8 cellular contexts compared by ENCODE assay signal in genomic region chr3:170869645-170870593, GRCh38. TPM values are rescaled to one million over a fixed set of nuclear protein-coding genes. Genes with fewer than 3 reads are reported as not detected.
A peak's percentile ranks its signal among the peaks of the same experiment; 100 is the strongest.
DNase-seq lines count a peak whose midpoint lies in the region; TF ChIP-seq lines count a peak whose summit lies in the region.

RPL22L1 (minus strand) TSS chr3:170870195; CDS start chr3:170870167, 28 bp downstream.

- H3K27me3 Mint-ChIP-seq in activated naive CD4-positive, alpha-beta T cell treated with anti-CD3 and anti-CD28 coated beads for 36 hours (ENCODE audit: low read depth), result no peaks in the 10 kb centered on the region
- no peaks in the 10 kb centered on the region for H3K27me3 Mint-ChIP-seq in type B pancreatic cell

- peak within 1 kb of the TSS; percentile 94 for H3K4me3 Mint-ChIP-seq in activated naive CD4-positive, alpha-beta T cell treated with anti-CD3 and anti-CD28 coated beads for 36 hours
- peak within 1 kb of the TSS; percentile 98 for H3K4me3 Mint-ChIP-seq in type B pancreatic cell

- no peaks in the 10 kb centered on the region for H3K79me2 ChIP-seq in parathyroid adenoma

- H3K9me3 ChIP-seq in HEK293 (ENCODE audit: control insufficient read depth, insufficient read depth, low read depth, low read length) (no peaks in the 10 kb centered on the region), NT2/D1 (ENCODE audit: insufficient read depth, low read length) (no peaks in the 10 kb centered on the region), parathyroid adenoma (ENCODE audit: control insufficient read depth, low read length) (no peaks in the 10 kb centered on the region)

- H3K27ac ChIP-seq in HEK293 (ENCODE audit: extremely low read depth, low read depth, low read length), result peak within 1 kb of the TSS; percentile 85
- peak within 1 kb of the TSS; percentile 85 for H3K27ac ChIP-seq in parathyroid adenoma

- H3K27me3 ChIP-seq in NT2/D1 (ENCODE audit: insufficient read depth, insufficient read length) (no peaks in the 10 kb centered on the region), parathyroid adenoma (ENCODE audit: control insufficient read depth, insufficient read depth, low read length) (no peaks in the 10 kb centered on the region)

- intact Hi-C loops in activated naive CD4-positive, alpha-beta T cell treated with anti-CD3 and anti-CD28 coated beads for 36 hours (cut with micrococcal nuclease), result loop anchor here (1.0 to 10.0 kb wide), 9 partner anchors 13 to 1880 kb away; partner anchors contain the start of genes ECT2, EIF5A2, PRKCI and SKIL

- H2AFZ ChIP-seq in parathyroid adenoma, result peak within 1 kb of the TSS; percentile 96

- CTCF ChIA-PET in HEK293 (lab: Yijun Ruan, JAX), result interaction anchor here (0.5 to 0.7 kb wide), 3 partner anchors 22 to 637 kb away, joined by 4 to 5 read pairs (median 4); no protein-coding TSS in a partner anchor
- CTCF ChIA-PET in activated naive CD4-positive, alpha-beta T cell treated with anti-CD3 and anti-CD28 coated beads for 36 hours (lab: Charles Lee), result interaction anchor here (1.4 kb wide), 1 partner anchor 38 kb away, joined by 4 read pairs; the partner anchor contains the start of gene EIF5A2

- TF ChIP-seq CTCF in HEK293 (tag by site-specific recombination; IDR thresholded peaks at IDR 0.05), result no peak
- no peak for TF ChIP-seq CTCF in parathyroid adenoma (IDR thresholded peaks at IDR 0.05)
- peak; percentile 36 for TF ChIP-seq CTCF in type B pancreatic cell (conservative IDR thresholded peaks at IDR 0.05)

- peak within 1 kb of the TSS; percentile 98 for H3K27ac Mint-ChIP-seq in activated naive CD4-positive, alpha-beta T cell treated with anti-CD3 and anti-CD28 coated beads for 36 hours
- H3K27ac Mint-ChIP-seq in type B pancreatic cell, result peak within 1 kb of the TSS; percentile 99

- POLR2A ChIA-PET in HEK293 (lab: Yijun Ruan, JAX), result interaction anchor here (0.6 to 1.3 kb wide), 10 partner anchors 14 to 374 kb away, joined by 3 to 8 read pairs (median 3); partner anchors contain the start of gene EIF5A2

- no peaks in the 10 kb centered on the region for H3K9me3 Mint-ChIP-seq in activated naive CD4-positive, alpha-beta T cell treated with anti-CD3 and anti-CD28 coated beads for 36 hours
- peaks cover under 1% of the 10 kb centered on the region for H3K9me3 Mint-ChIP-seq in type B pancreatic cell

- peak within 1 kb of the TSS; percentile 100 for H3K9ac ChIP-seq in NT2/D1 (ENCODE audit: insufficient read length, low read depth)
- no peak within 1 kb of the TSS for H3K9ac ChIP-seq in parathyroid adenoma

- H3K36me3 Mint-ChIP-seq in activated naive CD4-positive, alpha-beta T cell treated with anti-CD3 and anti-CD28 coated beads for 36 hours (ENCODE audit: low read depth), result peaks cover 31% of the 10 kb centered on the region
- H3K36me3 Mint-ChIP-seq in type B pancreatic cell, result peaks cover 26% of the 10 kb centered on the region

- peaks cover 14% of the 10 kb centered on the region for H3K4me1 Mint-ChIP-seq in activated naive CD4-positive, alpha-beta T cell treated with anti-CD3 and anti-CD28 coated beads for 36 hours (ENCODE audit: low read depth)
- peaks cover 22% of the 10 kb centered on the region for H3K4me1 Mint-ChIP-seq in type B pancreatic cell (ENCODE audit: unreplicated experiment)

- H3K4me1 ChIP-seq in HEK293 (ENCODE audit: control insufficient read depth, insufficient read depth, low read length), result no peaks in the 10 kb centered on the region
- no peaks in the 10 kb centered on the region for H3K4me1 ChIP-seq in NT2/D1 (ENCODE audit: insufficient read depth, insufficient read length)
- no peaks in the 10 kb centered on the region for H3K4me1 ChIP-seq in parathyroid adenoma

- DNase-seq in GM04503 (ENCODE audit: low read depth) (peak; percentile 80), NT2/D1 (ENCODE audit: low read depth, low spot score) (peak; percentile 88), glomerular visceral epithelial cell (ENCODE audit: extremely low spot score) (peak; percentile 97), type B pancreatic cell (ENCODE audit: extremely low spot score, unreplicated experiment) (peak; percentile 94), DMS 273 treated with DMSO at 0.1 percent for 48 hours (lab: John Stamatoyannopoulos, UW) (no peak)
- DNase-seq in activated naive CD4-positive, alpha-beta T cell treated with anti-CD3 and anti-CD28 coated beads for 36 hours, result peak; percentile 95

- H3K36me3 ChIP-seq in HEK293 (ENCODE audit: control insufficient read depth in 2 of 2, insufficient read depth in 1 of 2, low read length in 2 of 2) (peaks cover 0 to 37% of the 10 kb centered on the region in 2 experiments; a peak in 2 of 3 replicates), NT2/D1 (ENCODE audit: insufficient read depth, insufficient read length, low read length) (peaks cover 47% of the 10 kb centered on the region), parathyroid adenoma (ENCODE audit: control insufficient read depth, insufficient read depth, low read length) (no peaks in the 10 kb centered on the region)

- H3K4me2 ChIP-seq in parathyroid adenoma (ENCODE audit: low read length), result peak within 1 kb of the TSS; percentile 97

- H3K4me3 ChIP-seq in HEK293 (ENCODE audit: low read depth, low read length), result peak within 1 kb of the TSS; percentile 92
- H3K4me3 ChIP-seq in NT2/D1 (ENCODE audit: insufficient read length, low read depth), result peak within 1 kb of the TSS; percentile 99
- H3K4me3 ChIP-seq in parathyroid adenoma (ENCODE audit: low read depth, low read length), result peak within 1 kb of the TSS; percentile 91

TF ChIP-seq in HEK293, 187 proteins besides CTCF, POLR2A, EP300 and RAD21 (continues in another document):
- TF ChIP-seq ZNF302 (tag by site-specific recombination; IDR thresholded peaks at IDR 0.05; ENCODE audit: low read depth) (no peak), ZNF701 (tag by site-specific recombination; IDR thresholded peaks at IDR 0.05) (no peak), IKZF3 (tag by site-specific recombination; IDR thresholded peaks at IDR 0.05) (peak; percentile 66), ZNF561 (tag by site-specific recombination; IDR thresholded peaks at IDR 0.05; ENCODE audit: borderline replicate concordance) (no peak), ZNF280D (tag by site-specific recombination; IDR thresholded peaks at IDR 0.05) (peak; percentile 50; the same call in 1 of the 2 replicates), MEIS1 (CRISPR knock-in tag; IDR thresholded peaks at IDR 0.05; ENCODE audit: borderline replicate concordance) (no peak), ZBTB11 (tag by site-specific recombination; conservative IDR thresholded peaks at IDR 0.05; ENCODE audit: low read depth) (peak; percentile 56; the same call in 1 of the 2 replicates), ZNF155 (tag by site-specific recombination; IDR thresholded peaks at IDR 0.05) (no peak), YY1 (tag by site-specific recombination; IDR thresholded peaks at IDR 0.05) (peak; percentile 90), ZFP41 (tag by site-specific recombination; IDR thresholded peaks at IDR 0.05; ENCODE audit: borderline replicate concordance) (no peak), ZNF768 (tag by site-specific recombination; IDR thresholded peaks at IDR 0.05) (no peak), ZNF664 (tag by site-specific recombination; IDR thresholded peaks at IDR 0.05) (no peak), ZNF510 (tag by site-specific recombination; IDR thresholded peaks at IDR 0.05; ENCODE audit: insufficient replicate concordance) (no peak)

RNA-seq across cellular contexts. Expression of gene RPL22L1, which starts in this region (rescaled TPM):
- total RNA-seq in activated naive CD4-positive, alpha-beta T cell treated with anti-CD3 and anti-CD28 coated beads for 36 hours, result 100 to 1,000 TPM; 480 to 525 TPM
- 55.2 and 78.3 TPM in 2 replicates for total RNA-seq in type B pancreatic cell (ENCODE audit: low replicate concordance)
